ENCODE assay signal across 18 cellular contexts in the genomic region with DNA sequence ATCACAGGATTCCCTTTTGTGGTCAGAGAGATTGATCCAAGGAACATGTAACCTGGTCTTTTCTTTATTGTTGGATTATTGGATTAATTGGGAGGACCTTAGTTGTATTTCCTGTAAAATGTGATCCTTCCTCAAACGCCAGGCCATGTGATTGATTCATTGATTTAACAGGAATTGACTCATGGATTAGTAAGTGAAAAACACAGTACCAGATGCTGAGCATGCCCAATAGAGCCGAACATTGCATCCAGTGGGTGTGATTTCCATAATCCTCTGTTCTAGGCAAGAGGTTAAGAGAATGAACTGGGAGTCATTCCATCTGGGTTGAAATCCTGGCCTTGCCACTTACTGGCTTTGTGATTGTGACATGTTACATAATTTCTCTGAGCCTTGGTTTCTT.
"Had no signal": no experiment of that assay in that cellular context is flagged by ENCODE, and none has a peak within 500 bp of the region (broad histone marks: within the 10 kb centered on the region; RNA-seq: fewer than 3 reads in every experiment).

No MANE protein-coding gene starts in this region.

- H3K27me3 ChIP-seq: thyroid gland had no signal

- FAIRE-seq: keratinocyte, urothelium cell line had no signal

- H3K4me3 Mint-ChIP-seq: activated CD4-positive, alpha-beta memory T cell treated with anti-CD3 and anti-CD28 coated beads, Interleukin-2, amount 10 ng/mL, durations not matched to agents 7 days and 5 days; activated CD8-positive, alpha-beta memory T cell treated with anti-CD3 and anti-CD28 coated beads, Interleukin-2, amount 10 ng/mL, durations not matched to agents 7 days and 5 days; activated naive CD8-positive, alpha-beta T cell treated with anti-CD3 and anti-CD28 coated beads for 36 hours; activated T-helper 17 cell treated with anti-CD3 and anti-CD28 coated beads, Interleukin-2, amount 50 U/mL, for 72 hours; natural killer cell treated with Interleukin-12 subunit alpha and Interleukin-12 subunit beta and Interleukin-15 and Interleukin-18, amount 100 ng/mL, for 72 hours had no signal

- ATAC-seq: activated CD8-positive, alpha-beta memory T cell treated with anti-CD3 and anti-CD28 coated beads, Interleukin-2, amount 10 ng/mL, durations not matched to agents 7 days and 5 days; activated T-helper 17 cell treated with anti-CD3 and anti-CD28 coated beads, Interleukin-2, amount 50 U/mL, for 72 hours; lower lobe of right lung; natural killer cell treated with Interleukin-12 subunit alpha and Interleukin-12 subunit beta and Interleukin-15 and Interleukin-18, amount 100 ng/mL, for 72 hours had no signal

- H3K9me3 Mint-ChIP-seq: activated T-helper 17 cell treated with anti-CD3 and anti-CD28 coated beads, Interleukin-2, amount 50 U/mL, for 72 hours had no signal

- H3K4me3 ChIP-seq: dorsolateral prefrontal cortex, lower lobe of right lung, thyroid gland had no signal

- H3K4me1 Mint-ChIP-seq: activated CD4-positive, alpha-beta memory T cell treated with anti-CD3 and anti-CD28 coated beads, Interleukin-2, amount 10 ng/mL, durations not matched to agents 7 days and 5 days; activated CD8-positive, alpha-beta memory T cell treated with anti-CD3 and anti-CD28 coated beads, Interleukin-2, amount 10 ng/mL, durations not matched to agents 7 days and 5 days; activated naive CD8-positive, alpha-beta T cell treated with anti-CD3 and anti-CD28 coated beads for 36 hours; activated T-helper 17 cell treated with anti-CD3 and anti-CD28 coated beads, Interleukin-2, amount 50 U/mL, for 72 hours had no signal

- H3K27me3 Mint-ChIP-seq: activated CD4-positive, alpha-beta memory T cell treated with anti-CD3 and anti-CD28 coated beads, Interleukin-2, amount 10 ng/mL, durations not matched to agents 7 days and 5 days; activated CD8-positive, alpha-beta memory T cell treated with anti-CD3 and anti-CD28 coated beads, Interleukin-2, amount 10 ng/mL, durations not matched to agents 7 days and 5 days; activated naive CD8-positive, alpha-beta T cell treated with anti-CD3 and anti-CD28 coated beads for 36 hours had no signal

- H3K36me3 Mint-ChIP-seq: activated CD8-positive, alpha-beta memory T cell treated with anti-CD3 and anti-CD28 coated beads, Interleukin-2, amount 10 ng/mL, durations not matched to agents 7 days and 5 days; activated naive CD8-positive, alpha-beta T cell treated with anti-CD3 and anti-CD28 coated beads for 36 hours; natural killer cell treated with Interleukin-12 subunit alpha and Interleukin-12 subunit beta and Interleukin-15 and Interleukin-18, amount 100 ng/mL, for 72 hours had no signal

- DNase-seq: activated CD4-positive, alpha-beta memory T cell treated with anti-CD3 and anti-CD28 coated beads, Interleukin-2, amount 10 ng/mL, durations not matched to agents 7 days and 5 days; activated CD4-positive, alpha-beta T cell treated with anti-CD3 and anti-CD28 coated beads for 48 hours; activated CD4-positive, CD25-positive, alpha-beta regulatory T cell; activated CD8-positive, alpha-beta memory T cell treated with anti-CD3 and anti-CD28 coated beads, Interleukin-2, amount 10 ng/mL, durations not matched to agents 7 days and 5 days; activated naive CD4-positive, alpha-beta T cell; activated naive CD8-positive, alpha-beta T cell treated with anti-CD3 and anti-CD28 coated beads for 36 hours; amygdala; dorsolateral prefrontal cortex; lower lobe of right lung; retina; stimulated activated naive CD4-positive, alpha-beta T cell; T-helper 1 cell; T-helper 9 cell; thyroid gland had no signal

- H3K27ac Mint-ChIP-seq: activated CD4-positive, alpha-beta memory T cell treated with anti-CD3 and anti-CD28 coated beads, Interleukin-2, amount 10 ng/mL, durations not matched to agents 7 days and 5 days; activated CD8-positive, alpha-beta memory T cell treated with anti-CD3 and anti-CD28 coated beads, Interleukin-2, amount 10 ng/mL, durations not matched to agents 7 days and 5 days; activated naive CD8-positive, alpha-beta T cell treated with anti-CD3 and anti-CD28 coated beads for 36 hours; activated T-helper 17 cell treated with anti-CD3 and anti-CD28 coated beads, Interleukin-2, amount 50 U/mL, for 72 hours; natural killer cell treated with Interleukin-12 subunit alpha and Interleukin-12 subunit beta and Interleukin-15 and Interleukin-18, amount 100 ng/mL, for 72 hours had no signal

- H3K27ac ChIP-seq: dorsolateral prefrontal cortex, lower lobe of right lung, thyroid gland had no signal

- H3K4me1 ChIP-seq: lower lobe of right lung, thyroid gland had no signal

- H3K36me3 ChIP-seq: lower lobe of right lung, thyroid gland had no signal

- H3K9me3 ChIP-seq: lower lobe of right lung, thyroid gland had no signal
